Comparison of ENCODE assay signal across 1 cellular context in the genomic region with DNA sequence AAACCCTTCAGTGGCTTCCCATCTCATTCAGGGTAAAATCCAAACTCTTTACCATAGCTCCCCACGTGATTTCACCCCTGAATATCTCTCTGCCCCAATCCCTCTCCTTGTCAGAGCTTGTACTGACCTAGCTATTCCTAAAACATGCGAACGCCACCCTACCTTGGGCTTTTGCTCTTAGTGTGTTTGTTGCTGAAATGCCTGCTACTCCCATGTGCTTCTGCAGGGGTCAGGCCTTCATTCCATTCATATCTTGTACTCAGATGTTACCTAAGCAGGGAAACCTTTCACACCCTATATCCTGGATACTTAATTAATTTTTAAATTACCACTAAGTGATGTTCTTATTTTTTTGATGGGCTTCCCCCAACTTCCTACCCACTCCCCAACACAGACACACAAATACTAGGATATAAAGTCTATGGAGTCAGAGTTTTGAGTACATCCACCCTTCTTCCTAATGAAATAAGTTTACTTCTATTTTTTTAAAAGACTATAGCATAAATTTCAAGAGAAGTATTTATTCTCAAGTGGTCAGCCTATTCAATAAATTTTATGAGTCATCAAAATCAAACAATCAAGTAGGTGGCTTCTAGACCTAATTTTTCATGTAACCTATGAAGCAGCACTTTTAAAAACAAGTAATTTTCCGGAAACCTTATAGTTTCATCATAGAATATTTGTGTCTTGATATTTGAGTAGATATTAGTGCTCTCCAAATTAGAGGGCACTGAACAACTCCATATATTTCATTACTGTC.
TF ChIP-seq lines count a peak whose summit lies in the region.

No MANE protein-coding gene starts in this region.

TF ChIP-seq in WTC11, 78 proteins besides CTCF, POLR2A, EP300 and RAD21 (continued from another document):
- TF ChIP-seq, protein P1, sequence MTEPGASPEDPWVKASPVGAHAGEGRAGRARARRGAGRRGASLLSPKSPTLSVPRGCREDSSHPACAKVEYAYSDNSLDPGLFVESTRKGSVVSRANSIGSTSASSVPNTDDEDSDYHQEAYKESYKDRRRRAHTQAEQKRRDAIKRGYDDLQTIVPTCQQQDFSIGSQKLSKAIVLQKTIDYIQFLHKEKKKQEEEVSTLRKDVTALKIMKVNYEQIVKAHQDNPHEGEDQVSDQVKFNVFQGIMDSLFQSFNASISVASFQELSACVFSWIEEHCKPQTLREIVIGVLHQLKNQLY (CRISPR knock-in tag; IDR thresholded peaks at IDR 0.05), result no peak
- TF ChIP-seq ZNF138 (CRISPR knock-in tag; conservative IDR thresholded peaks at IDR 0.05), result no peak
- TF ChIP-seq, protein P2, sequence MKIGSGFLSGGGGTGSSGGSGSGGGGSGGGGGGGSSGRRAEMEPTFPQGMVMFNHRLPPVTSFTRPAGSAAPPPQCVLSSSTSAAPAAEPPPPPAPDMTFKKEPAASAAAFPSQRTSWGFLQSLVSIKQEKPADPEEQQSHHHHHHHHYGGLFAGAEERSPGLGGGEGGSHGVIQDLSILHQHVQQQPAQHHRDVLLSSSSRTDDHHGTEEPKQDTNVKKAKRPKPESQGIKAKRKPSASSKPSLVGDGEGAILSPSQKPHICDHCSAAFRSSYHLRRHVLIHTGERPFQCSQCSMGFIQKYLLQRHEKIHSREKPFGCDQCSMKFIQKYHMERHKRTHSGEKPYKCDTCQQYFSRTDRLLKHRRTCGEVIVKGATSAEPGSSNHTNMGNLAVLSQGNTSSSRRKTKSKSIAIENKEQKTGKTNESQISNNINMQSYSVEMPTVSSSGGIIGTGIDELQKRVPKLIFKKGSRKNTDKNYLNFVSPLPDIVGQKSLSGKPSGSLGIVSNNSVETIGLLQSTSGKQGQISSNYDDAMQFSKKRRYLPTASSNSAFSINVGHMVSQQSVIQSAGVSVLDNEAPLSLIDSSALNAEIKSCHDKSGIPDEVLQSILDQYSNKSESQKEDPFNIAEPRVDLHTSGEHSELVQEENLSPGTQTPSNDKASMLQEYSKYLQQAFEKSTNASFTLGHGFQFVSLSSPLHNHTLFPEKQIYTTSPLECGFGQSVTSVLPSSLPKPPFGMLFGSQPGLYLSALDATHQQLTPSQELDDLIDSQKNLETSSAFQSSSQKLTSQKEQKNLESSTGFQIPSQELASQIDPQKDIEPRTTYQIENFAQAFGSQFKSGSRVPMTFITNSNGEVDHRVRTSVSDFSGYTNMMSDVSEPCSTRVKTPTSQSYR (CRISPR knock-in tag; IDR thresholded peaks at IDR 0.05), result no peak
TF ChIP-seq in WTC11: peak in this region for 0.
